ENCODE assay signal across 27 cellular contexts in genomic region chr3:74121761-74122160, GRCh38.
"Had no signal": no experiment of that assay in that cellular context is flagged by ENCODE, and none has a peak within 500 bp of the region (broad histone marks: within the 10 kb centered on the region; RNA-seq: fewer than 3 reads in every experiment).

No MANE protein-coding gene starts in this region.

- H3K4me3 ChIP-seq: adrenal gland, body of pancreas, colonic mucosa, esophagus squamous epithelium, gastrocnemius medialis had no signal

- FAIRE-seq: endothelial cell of umbilical vein had no signal

- H3K36me3 ChIP-seq: adrenal gland, colonic mucosa, esophagus squamous epithelium, gastrocnemius medialis had no signal

- ATAC-seq: activated CD4-positive, alpha-beta T cell treated with anti-CD3 and anti-CD28 coated beads for 36 hours; activated CD8-positive, alpha-beta memory T cell treated with anti-CD3 and anti-CD28 coated beads, Interleukin-2, amount 10 ng/mL, durations not matched to agents 7 days and 5 days; activated CD8-positive, alpha-beta T cell treated with anti-CD3 and anti-CD28 coated beads, Interleukin-2, amount 10 ng/mL, durations not matched to agents 7 days and 5 days; activated naive CD8-positive, alpha-beta T cell treated with anti-CD3 and anti-CD28 coated beads, Interleukin-2, amount 50 U/mL, for 24 hours; body of pancreas; gastrocnemius medialis had no signal

- H3K27me3 ChIP-seq: adrenal gland, body of pancreas, colonic mucosa, esophagus squamous epithelium, gastrocnemius medialis had no signal

- H3K9me3 ChIP-seq: adrenal gland, body of pancreas, colonic mucosa, gastrocnemius medialis had no signal

- DNase-seq: activated CD4-positive, alpha-beta memory T cell treated with anti-CD3 and anti-CD28 coated beads for 36 hours; activated CD4-positive, alpha-beta T cell treated with anti-CD3 and anti-CD28 coated beads for 36 hours; activated CD4-positive, alpha-beta T cell treated with anti-CD3 and anti-CD28 coated beads, Interleukin-2, amount 10 ng/mL, durations not matched to agents 24 days and 14 days; activated CD4-positive, CD25-positive, alpha-beta regulatory T cell; activated CD4-positive, CD25-positive, alpha-beta regulatory T cell treated with anti-CD3 and anti-CD28 coated beads, Interleukin-2, amount 50 U/mL, for 72 hours; activated CD8-positive, alpha-beta memory T cell treated with anti-CD3 and anti-CD28 coated beads, Interleukin-2, amount 10 ng/mL, durations not matched to agents 7 days and 5 days; activated CD8-positive, alpha-beta memory T cell treated with anti-CD3 and anti-CD28 coated beads, Interleukin-2, amount 50 U/mL, for 4 hours; activated CD8-positive, alpha-beta T cell treated with anti-CD3 and anti-CD28 coated beads, Interleukin-2, amount 10 ng/mL, durations not matched to agents 7 days and 5 days; activated effector memory CD4-positive, alpha-beta T cell treated with anti-CD3 and anti-CD28 coated beads, Interleukin-2, amount 50 U/mL, for 16 hours; activated naive CD4-positive, alpha-beta T cell treated with anti-CD3 and anti-CD28 coated beads for 36 hours; activated naive CD8-positive, alpha-beta T cell treated with anti-CD3 and anti-CD28 coated beads for 36 hours; activated naive CD8-positive, alpha-beta T cell treated with anti-CD3 and anti-CD28 coated beads, Interleukin-2, amount 50 U/mL, for 24 hours; activated T-cell treated with anti-CD3 and anti-CD28 coated beads, Interleukin-2, amount 50 U/mL, for 1 hour; activated T-cell treated with anti-CD3 and anti-CD28 coated beads, Interleukin-2, amount 50 U/mL, for 48 hours; amygdala; aorta; body of pancreas; caudate nucleus; colonic mucosa; effector CD8-positive, alpha-beta T cell; esophagus squamous epithelium; gastrocnemius medialis; glutamatergic neuron; T-helper 2 cell had no signal

- H3K27ac ChIP-seq: adrenal gland, body of pancreas, colonic mucosa, epithelial cell of prostate, esophagus squamous epithelium, gastrocnemius medialis had no signal

- H3K4me1 ChIP-seq: body of pancreas, colonic mucosa, esophagus squamous epithelium, gastrocnemius medialis had no signal
